ENCODE assay signal across 18 cellular contexts in genomic region chr12:124624823-124625222, GRCh38.
"Had no signal": no experiment of that assay in that cellular context is flagged by ENCODE, and none has a peak within 500 bp of the region (broad histone marks: within the 10 kb centered on the region; RNA-seq: fewer than 3 reads in every experiment).

No MANE protein-coding gene starts in this region.

- H3K36me3 ChIP-seq: heart right ventricle, ovary, right atrium auricular region, tibial artery, upper lobe of left lung, uterus had no signal

- H3K4me3 ChIP-seq: coronary artery, heart right ventricle, mucosa of descending colon, ovary, right atrium auricular region, smooth muscle cell, tibial artery, upper lobe of left lung, uterus had no signal

- H3K4me1 Mint-ChIP-seq: stimulated activated effector memory CD8-positive, alpha-beta T cell treated with anti-CD3 and anti-CD28 coated beads, Interleukin-12 subunit alpha, Interleukin-12 subunit beta, amount 100 ng/mL, for 72 hours had no signal

- H3K36me3 Mint-ChIP-seq: naive thymus-derived CD8-positive, alpha-beta T cell; stimulated activated effector memory CD8-positive, alpha-beta T cell treated with anti-CD3 and anti-CD28 coated beads, Interleukin-12 subunit alpha, Interleukin-12 subunit beta, amount 100 ng/mL, for 72 hours had no signal

- H3K27me3 Mint-ChIP-seq: naive thymus-derived CD8-positive, alpha-beta T cell; stimulated activated naive CD8-positive, alpha-beta T cell treated with anti-CD3 and anti-CD28 coated beads, Interleukin-15, Interleukin-2, amounts not matched to agents 100 ng/mL and 50 ng/mL, for 24 hours had no signal

- H3K4me3 Mint-ChIP-seq: naive thymus-derived CD8-positive, alpha-beta T cell; stimulated activated effector memory CD8-positive, alpha-beta T cell treated with anti-CD3 and anti-CD28 coated beads, Interleukin-12 subunit alpha, Interleukin-12 subunit beta, amount 100 ng/mL, for 72 hours; stimulated activated naive CD8-positive, alpha-beta T cell treated with anti-CD3 and anti-CD28 coated beads, Interleukin-15, Interleukin-2, amounts not matched to agents 100 ng/mL and 50 ng/mL, for 24 hours had no signal

- H3K4me2 ChIP-seq: smooth muscle cell had no signal

- H3K27me3 ChIP-seq: heart right ventricle, ovary, right atrium auricular region, tibial artery, upper lobe of left lung, uterus had no signal

- DNase-seq: effector memory CD4-positive, alpha-beta T cell; heart right ventricle; hypothalamus; left colon; mammary epithelial cell; mucosa of descending colon; naive thymus-derived CD8-positive, alpha-beta T cell; ovary; stimulated activated CD4-positive, alpha-beta T cell treated with anti-CD3 and anti-CD28 coated beads, Interleukin-4, amount 100 ng/mL, for 1 hour; stimulated activated CD8-positive, alpha-beta memory T cell treated with anti-CD3 and anti-CD28 coated beads, Interleukin-4, amount 100 ng/mL, for 48 hours; tibial artery; upper lobe of left lung; uterus had no signal

- H3K9me3 ChIP-seq: mucosa of descending colon, ovary, right atrium auricular region, tibial artery, upper lobe of left lung, uterus had no signal

- H3K9me3 Mint-ChIP-seq: naive thymus-derived CD8-positive, alpha-beta T cell; stimulated activated effector memory CD8-positive, alpha-beta T cell treated with anti-CD3 and anti-CD28 coated beads, Interleukin-12 subunit alpha, Interleukin-12 subunit beta, amount 100 ng/mL, for 72 hours; stimulated activated naive CD8-positive, alpha-beta T cell treated with anti-CD3 and anti-CD28 coated beads, Interleukin-15, Interleukin-2, amounts not matched to agents 100 ng/mL and 50 ng/mL, for 24 hours had no signal

- H3K27ac ChIP-seq: ovary had no signal

- H3K27ac Mint-ChIP-seq: stimulated activated effector memory CD8-positive, alpha-beta T cell treated with anti-CD3 and anti-CD28 coated beads, Interleukin-12 subunit alpha, Interleukin-12 subunit beta, amount 100 ng/mL, for 72 hours; stimulated activated naive CD8-positive, alpha-beta T cell treated with anti-CD3 and anti-CD28 coated beads, Interleukin-15, Interleukin-2, amounts not matched to agents 100 ng/mL and 50 ng/mL, for 24 hours had no signal
